ENCODE assay signal across 8 cellular contexts in genomic region chr6:161272600-161273355, GRCh38. TPM values are rescaled to one million over a fixed set of nuclear protein-coding genes. Genes with fewer than 3 reads are reported as not detected.
DNase-seq lines count a peak whose midpoint lies in the region; ATAC-seq, FAIRE-seq and TF ChIP-seq lines count a peak whose summit lies in the region.

No MANE protein-coding gene starts in this region.

- POLR2A ChIA-PET in HepG2 (lab: Yijun Ruan, JAX), result no interaction called here

- intact Hi-C loops in HepG2 (cut with micrococcal nuclease; ENCODE audit: unreplicated experiment), result no loop called here

- H3K36me3 Mint-ChIP-seq in brain, result peaks cover 33% of the 10 kb centered on the region

- H3K27ac Mint-ChIP-seq in brain, result peak overlapping the region; percentile 96 to 99 (median 97)

- TF ChIP-seq CTCF in DOHH2 (IDR thresholded peaks at IDR 0.05; ENCODE audit: low read depth, low read length, poor library complexity, severe bottlenecking) (no peak), MM.1S (IDR thresholded peaks at IDR 0.05; ENCODE audit: low read length) (no peak), brain (conservative IDR thresholded peaks at IDR 0.05) (no peak), HepG2 (CRISPR knock-in tag; IDR thresholded peaks at IDR 0.05) (no peak), thoracic aorta (IDR thresholded peaks at IDR 0.05) (no peak)

- peaks cover 0 to 4% (median 0%) of the 10 kb centered on the region in 5 experiments for H3K9me3 Mint-ChIP-seq in brain

- no peak for FAIRE-seq in HepG2 (lab: Jason Lieb, UNC)

- H3K36me3 ChIP-seq in DOHH2 (ENCODE audit: control insufficient read depth, low read length), result no peaks in the 10 kb centered on the region
- no peaks in the 10 kb centered on the region for H3K36me3 ChIP-seq in MM.1S (replicated peaks; ENCODE audit: insufficient read depth, low read length)
- no peaks in the 10 kb centered on the region for H3K36me3 ChIP-seq in HepG2 (replicated peaks in 1 of 2; ENCODE audit: control insufficient read depth in 1 of 2, insufficient read depth in 2 of 2, low read length in 2 of 2)
- H3K36me3 ChIP-seq in thoracic aorta, result no peaks in the 10 kb centered on the region

- CTCF ChIA-PET in HepG2 (lab: Yijun Ruan, JAX; ENCODE audit: low intra/inter-chr PET ratio, low total read pairs), result no interaction called here

- H3K79me2 ChIP-seq in DOHH2 (ENCODE audit: control insufficient read depth, low read length), result no peaks in the 10 kb centered on the region
- no peaks in the 10 kb centered on the region for H3K79me2 ChIP-seq in MM.1S (ENCODE audit: low read length)
- H3K79me2 ChIP-seq in HepG2 (ENCODE audit: insufficient read depth, low read length), result no peaks in the 10 kb centered on the region

- H3K9me2 ChIP-seq in DOHH2 (replicated peaks; ENCODE audit: control insufficient read depth, low read length) (no peaks in the 10 kb centered on the region), MM.1S (replicated peaks; ENCODE audit: insufficient read depth, low read length) (no peaks in the 10 kb centered on the region)

- TF ChIP-seq POLR2A in HepG2 (IDR thresholded peaks at IDR 0.05; ENCODE audit: insufficient read depth in 1 of 2, low read depth in 2 of 2, low read length in 2 of 2), result no peak

- DNase-seq in MM.1S (no peak), HepG2 (ENCODE audit: low spot score) (no peak), thoracic aorta (ENCODE audit: low spot score) (no peak), medulla oblongata (ENCODE audit: extremely low spot score) (no peak), H4 (ENCODE audit: low spot score) (no peak)

- H3K27ac ChIP-seq in DOHH2 (ENCODE audit: low read depth, low read length), result no peak overlapping the region
- H3K27ac ChIP-seq in MM.1S (ENCODE audit: low read length), result no peak overlapping the region
- no peak overlapping the region for H3K27ac ChIP-seq in HepG2 (ENCODE audit: extremely low read length, insufficient read depth, low read length)
- no peak overlapping the region for H3K27ac ChIP-seq in thoracic aorta

- WGBS in HepG2 (ENCODE audit: low lambda C conversion rate), result 55% methylated on average over 11 of the region's 11 CpGs

- H3K4me2 ChIP-seq in DOHH2 (ENCODE audit: low read length) (peak overlapping the region; percentile 60), MM.1S (ENCODE audit: low read depth, low read length) (peak overlapping the region; percentile 34), HepG2 (ENCODE audit: low read depth, low read length) (no peak overlapping the region)

- peaks cover 9% of the 10 kb centered on the region for H3K4me1 ChIP-seq in DOHH2 (ENCODE audit: control insufficient read depth, low read length)
- H3K4me1 ChIP-seq in MM.1S (ENCODE audit: low read length), result no peaks in the 10 kb centered on the region
- H3K4me1 ChIP-seq in HepG2 (ENCODE audit: insufficient read depth, low read length), result no peaks in the 10 kb centered on the region
- H3K4me1 ChIP-seq in thoracic aorta (ENCODE audit: control insufficient read depth in 1 of 2, low read depth in 2 of 2), result peaks cover 4 to 8% of the 10 kb centered on the region in 2 donors

- H3K4me3 Mint-ChIP-seq in brain, result peak overlapping the region; percentile 91 to 97 (median 95)

- H4K20me1 ChIP-seq in DOHH2 (ENCODE audit: control insufficient read depth, insufficient read depth, low read depth, low read length), result no peaks in the 10 kb centered on the region
- no peaks in the 10 kb centered on the region for H4K20me1 ChIP-seq in MM.1S (ENCODE audit: insufficient read depth, low read length)
- no peaks in the 10 kb centered on the region for H4K20me1 ChIP-seq in HepG2 (ENCODE audit: insufficient read depth, low read length)

- H3K9me3 ChIP-seq in DOHH2 (ENCODE audit: control insufficient read depth, insufficient read depth, low read length) (no peaks in the 10 kb centered on the region), MM.1S (replicated peaks; ENCODE audit: insufficient read depth, low read length) (no peaks in the 10 kb centered on the region), HepG2 (ENCODE audit: low read length) (no peaks in the 10 kb centered on the region), thoracic aorta (no peaks in the 10 kb centered on the region)

- no peak for TF ChIP-seq RAD21 in HepG2 (CRISPR knock-in tag; IDR thresholded peaks at IDR 0.05)

- H3K27me3 ChIP-seq in DOHH2 (ENCODE audit: control insufficient read depth, low read length) (peaks cover 12% of the 10 kb centered on the region), MM.1S (replicated peaks; ENCODE audit: insufficient read depth, low read length) (no peaks in the 10 kb centered on the region), HepG2 (ENCODE audit: control insufficient read depth in 1 of 2, insufficient read depth in 2 of 2, low read length in 2 of 2) (peaks cover 0 to 12% of the 10 kb centered on the region in 2 experiments; a peak in 2 of 5 replicates), thoracic aorta (replicated peaks; ENCODE audit: insufficient read depth) (no peaks in the 10 kb centered on the region)

- H3K27me3 Mint-ChIP-seq in brain, result peaks cover 4% of the 10 kb centered on the region

- H3K9ac ChIP-seq in MM.1S (ENCODE audit: low read length) (no peak overlapping the region), HepG2 (ENCODE audit: insufficient read depth, low read depth, low read length) (no peak overlapping the region)

- ATAC-seq in HepG2 (no peak), thoracic aorta (ENCODE audit: insufficient number of reproducible peaks, low FRiP score, low read depth) (no peak), HG02759 (IDR thresholded peaks at IDR 0.05; ENCODE audit: unreplicated experiment) (no peak)

- H3K4me1 Mint-ChIP-seq in brain, result peaks cover 59% of the 10 kb centered on the region

- H3F3A ChIP-seq in DOHH2 (ENCODE audit: control insufficient read depth, insufficient read depth) (no peaks in the 10 kb centered on the region), MM.1S (ENCODE audit: insufficient read depth, low read length) (no peaks in the 10 kb centered on the region)

- H2AFZ ChIP-seq in MM.1S (ENCODE audit: low read length) (no peak overlapping the region), HepG2 (ENCODE audit: low read length) (no peak overlapping the region)

- in situ Hi-C loops in HepG2 (cut with HindIII; ENCODE audit: extremely low pct_ligation_motif_present, low pct_unique_long_range_greater_than_20kb), result no loop called here

- H3K4me3 ChIP-seq in DOHH2 (ENCODE audit: low read length) (peak overlapping the region; percentile 51), MM.1S (ENCODE audit: low read length) (peak overlapping the region; percentile 12; the same call in 1 of the 2 replicates), HepG2 (replicated peaks in 1 of 3; ENCODE audit: insufficient read depth in 1 of 3, low read depth in 2 of 3, low read length in 3 of 3) (no peak overlapping the region), thoracic aorta (peak overlapping the region; percentile 77)

- TF ChIP-seq EP300 in HepG2 (IDR thresholded peaks at IDR 0.05; ENCODE audit: low read depth in 2 of 2, low read length in 2 of 2), result no peak
- TF ChIP-seq EP300 in HepG2 (CRISPR knock-in tag; IDR thresholded peaks at IDR 0.05; ENCODE audit: borderline replicate concordance), result no peak

- no TSS peak for BruUV-seq in HepG2 (replicated peaks; lab: Mats Ljungman, UMichigan)

TF ChIP-seq in HepG2, 621 proteins besides CTCF, POLR2A, EP300 and RAD21:
- TF ChIP-seq FOXO4 (CRISPR knock-in tag; conservative IDR thresholded peaks at IDR 0.05), result 0 out of 2 replicates have a peak, but pooled peaks have one; percentile 35
- no peak for TF ChIP-seq MXI1 (IDR thresholded peaks at IDR 0.05; ENCODE audit: borderline replicate concordance, low read depth, low read length)

RNA-seq across cellular contexts. Expression of gene AGPAT4, which starts 1.1 kb away (rescaled TPM):
- polyA plus RNA-seq in brain (ENCODE audit: insufficient read depth, low read depth, low replicate concordance), result 18.1 TPM
- total RNA-seq in HepG2 (2016; rRNA removed; fragmentation: Illumina TruSeq; extraction: Trizol), result 0.04 and 0.07 TPM in 2 replicates
- under 0.01 TPM in 1 of 2 replicates, not detected in the other for total RNA-seq in HepG2 (2016; cell fraction: cytosol; rRNA removed; fragmentation: Illumina TruSeq; extraction: Trizol; ENCODE audit: low read depth)
- 0.04 TPM in 2 replicates for total RNA-seq in HepG2 (2016; cell fraction: insoluble cytoplasmic fraction; rRNA removed; fragmentation: Illumina TruSeq; extraction: Trizol)
- 0.03 and 0.22 TPM in 2 replicates for total RNA-seq in HepG2 (2016; cell fraction: membrane; rRNA removed; fragmentation: Illumina TruSeq; extraction: Trizol)
- total RNA-seq in HepG2 (2016; cell fraction: nucleus; rRNA removed; fragmentation: Illumina TruSeq; extraction: Trizol), result 0.12 and 0.19 TPM in 2 replicates
- polyA plus RNA-seq in HepG2 (2011; rRNA removed), result 0.13 and 0.20 TPM in 2 replicates
- polyA plus RNA-seq in HepG2 (2011; cell fraction: cytosol; rRNA removed), result 0.03 and 0.10 TPM in 2 replicates
- 0.39 and 0.40 TPM in 2 replicates for polyA plus RNA-seq in HepG2 (2011; cell fraction: nucleus; rRNA removed)
- 0.12 and 0.33 TPM in 2 replicates for polyA plus RNA-seq in HepG2 (2012)
- polyA plus RNA-seq in HepG2 (2016; cell fraction: cytosol; fragmentation: Illumina TruSeq; extraction: Trizol; ENCODE audit: low read depth), result 0.06 TPM in 1 of 2 replicates, not detected in the other
- not detected in 2 replicates for polyA plus RNA-seq in HepG2 (2016; cell fraction: insoluble cytoplasmic fraction; fragmentation: Illumina TruSeq; extraction: Trizol; ENCODE audit: low read depth)
- 0.10 TPM in 1 of 2 replicates, not detected in the other for polyA plus RNA-seq in HepG2 (2016; cell fraction: membrane; fragmentation: Illumina TruSeq; extraction: Trizol; ENCODE audit: low read depth)
- polyA plus RNA-seq in HepG2 (2016; cell fraction: nucleus; fragmentation: Illumina TruSeq; extraction: Trizol; ENCODE audit: insufficient read depth, low read depth), result 0.08 and 0.33 TPM in 2 replicates
- polyA minus RNA-seq in HepG2 (2011; rRNA and poly(A)+ RNA removed; ENCODE audit: low replicate concordance), result 3.9 TPM in 1 of 2 replicates, not detected in the other
- polyA minus RNA-seq in HepG2 (2011; cell fraction: cytosol; rRNA and poly(A)+ RNA removed), result not detected in 2 replicates
- 0.52 and 1.2 TPM in 2 replicates for polyA minus RNA-seq in HepG2 (2011; cell fraction: nucleus; rRNA and poly(A)+ RNA removed)
- 10 to 100 TPM; 17.0 to 23.8 TPM for total RNA-seq in thoracic aorta
- 3.4 and 3.9 TPM in 2 replicates for total RNA-seq in H4 (2014; rRNA removed; shearing (Covaris generic))

Comparison
In these comparisons a context has a peak if more than half of its experiments do, and no peak if none do; other contexts are left out.
1. H3K4me3 ChIP-seq: peak in DOHH2 (single experiment), MM.1S (single experiment) and thoracic aorta (single experiment); none in HepG2 (0 of 3).